1 cellular context compared by ENCODE assay signal in the genomic region with DNA sequence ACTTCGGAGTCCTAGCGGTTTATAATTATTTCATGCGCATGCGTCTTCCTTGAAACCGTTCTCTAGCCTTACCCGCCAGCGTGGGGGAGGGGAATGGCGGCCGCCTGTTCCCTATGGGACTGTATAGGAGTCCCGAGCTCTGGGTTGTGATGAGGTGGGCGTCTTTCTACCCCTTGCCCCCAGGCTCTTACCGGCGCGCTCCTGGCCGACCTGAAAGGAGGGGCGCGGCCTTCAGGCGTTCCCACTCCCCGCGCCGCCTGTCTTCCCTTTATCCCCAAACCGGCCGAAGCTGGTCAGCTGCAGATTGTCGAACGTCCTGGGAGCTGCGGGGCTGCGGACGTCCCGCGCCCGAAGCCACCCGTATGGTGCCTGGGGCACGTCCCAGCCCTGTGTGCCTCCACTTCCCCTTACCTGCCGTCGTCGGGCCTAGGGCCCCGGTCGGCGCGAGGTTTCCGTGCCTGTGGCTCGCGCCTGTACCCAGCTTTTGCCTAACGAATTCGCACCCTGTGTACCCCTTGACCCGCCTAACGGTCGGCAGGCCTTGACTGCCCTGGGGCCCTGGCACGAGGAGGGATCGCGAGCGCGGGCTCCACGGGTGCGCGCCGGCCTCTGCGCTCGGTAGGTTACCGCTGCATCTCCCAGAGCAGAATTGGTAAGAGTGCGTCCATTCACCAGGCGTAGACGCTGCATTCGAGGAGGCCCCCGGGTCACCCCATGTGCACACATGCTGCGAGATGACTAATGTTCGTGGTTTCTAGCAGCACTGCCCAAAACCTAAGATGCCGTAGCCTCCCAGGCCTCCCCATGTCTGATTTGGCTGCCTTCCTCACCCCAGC.
TF ChIP-seq lines count a peak whose summit lies in the region.

No MANE protein-coding gene starts in this region.

TF ChIP-seq in K562, 482 proteins besides CTCF, POLR2A, EP300 and RAD21 (continued from another document and continues in another):
- TF ChIP-seq ZNF717 (CRISPR knock-in tag; IDR thresholded peaks at IDR 0.05) (peak; percentile 69; the same call in 1 of the 2 replicates), ZKSCAN3 (CRISPR knock-in tag; IDR thresholded peaks at IDR 0.05) (no peak), HMBOX1 (IDR thresholded peaks at IDR 0.05) (no peak), FOXA3 (CRISPR knock-in tag; conservative IDR thresholded peaks at IDR 0.05 in 1 of 2, IDR thresholded peaks at IDR 0.05 in 1 of 2) (peak in 1 of 2 experiments; percentile 70; a peak in 1 of 4 replicates), PTTG1 (tag; IDR thresholded peaks at IDR 0.05; ENCODE audit: low read depth) (no peak), BACH1 (tag; IDR thresholded peaks at IDR 0.05) (0 out of 2 replicates have a peak, but pooled peaks have one; percentile 35), ZNF668 (CRISPR knock-in tag; IDR thresholded peaks at IDR 0.05) (no peak; the same call in 1 of the 2 replicates), ZNF134 (CRISPR knock-in tag; conservative IDR thresholded peaks at IDR 0.05) (no peak), SOX6 (IDR thresholded peaks at IDR 0.05) (no peak), BHLHE40 (IDR thresholded peaks at IDR 0.05; ENCODE audit: low read length) (peak; percentile 48), HDGF (IDR thresholded peaks at IDR 0.05) (no peak), HNRNPK (IDR thresholded peaks at IDR 0.05; ENCODE audit: low read depth, low read length, poor library complexity, severe bottlenecking) (no peak), TBL1XR1 (IDR thresholded peaks at IDR 0.05; ENCODE audit: low read length in 2 of 2) (no peak; a peak in 1 of 4 replicates), EP400 (IDR thresholded peaks at IDR 0.05) (peak; percentile 96), FOXP1 (CRISPR knock-in tag; IDR thresholded peaks at IDR 0.05) (peak; percentile 93), DNMT1 (IDR thresholded peaks at IDR 0.05) (no peak), KDM4B (IDR thresholded peaks at IDR 0.05; ENCODE audit: borderline replicate concordance in 2 of 2, low read depth in 1 of 2) (peak in 1 of 2 experiments; percentile 37; a peak in 1 of 4 replicates), ZNF175 (CRISPR knock-in tag; IDR thresholded peaks at IDR 0.05; ENCODE audit: low read depth) (peak; percentile 79; the same call in 1 of the 2 replicates), ATF7 (IDR thresholded peaks at IDR 0.05) (0 out of 2 replicates have a peak, but pooled peaks have one; percentile 10), BCOR (IDR thresholded peaks at IDR 0.05) (peak; percentile 48; the same call in 1 of the 2 replicates), EGR1 (conservative IDR thresholded peaks at IDR 0.05) (peak; percentile 25; the same call in 1 of the 2 replicates), ZNF644 (tag; IDR thresholded peaks at IDR 0.05; ENCODE audit: low read depth) (no peak), ZFP36 (IDR thresholded peaks at IDR 0.05; ENCODE audit: low read depth, low read length, partially characterized antibody) (no peak), ZNF354B (CRISPR knock-in tag; IDR thresholded peaks at IDR 0.05) (no peak), ZNF431 (CRISPR knock-in tag; IDR thresholded peaks at IDR 0.05) (0 out of 2 replicates have a peak, but pooled peaks have one; percentile 57), ZNF778 (CRISPR knock-in tag; IDR thresholded peaks at IDR 0.05) (no peak), PCBP1 (IDR thresholded peaks at IDR 0.05; ENCODE audit: low read depth, low read length, poor library complexity, severe bottlenecking) (no peak), NCOR1 (IDR thresholded peaks at IDR 0.05) (no peak), ZBTB1 (CRISPR knock-in tag; IDR thresholded peaks at IDR 0.05; ENCODE audit: borderline replicate concordance, low read depth) (peak; percentile 79), ATF1 (CRISPR knock-in tag; IDR thresholded peaks at IDR 0.05) (no peak), ATF1 (tag; IDR thresholded peaks at IDR 0.05) (no peak), ZNF165 (CRISPR knock-in tag; IDR thresholded peaks at IDR 0.05; ENCODE audit: borderline replicate concordance) (peak; percentile 68; the same call in 1 of the 2 replicates), STAG1 (CRISPR knock-in tag; IDR thresholded peaks at IDR 0.05; ENCODE audit: borderline replicate concordance) (no peak; the same call in 1 of the 2 replicates), TOE1 (IDR thresholded peaks at IDR 0.05; ENCODE audit: borderline replicate concordance) (peak; percentile 66; the same call in 1 of the 2 replicates), TOE1 (CRISPR knock-in tag; IDR thresholded peaks at IDR 0.05; ENCODE audit: borderline replicate concordance, low read depth) (no peak), NR2F6 (CRISPR knock-in tag; IDR thresholded peaks at IDR 0.05) (no peak), ESRRB (CRISPR knock-in tag; IDR thresholded peaks at IDR 0.05; ENCODE audit: borderline replicate concordance) (no peak), ZNF282 (CRISPR knock-in tag; IDR thresholded peaks at IDR 0.05) (peak; percentile 60; the same call in 1 of the 2 replicates), ZNF57 (CRISPR knock-in tag; IDR thresholded peaks at IDR 0.05) (no peak), PHB2 (IDR thresholded peaks at IDR 0.05; ENCODE audit: low read depth) (no peak), HIVEP1 (CRISPR knock-in tag; IDR thresholded peaks at IDR 0.05) (0 out of 2 replicates have a peak, but pooled peaks have one; percentile 36), SMAD1 (IDR thresholded peaks at IDR 0.05; ENCODE audit: low read depth, low read length, partially characterized antibody) (no peak), SRF (CRISPR knock-in tag; IDR thresholded peaks at IDR 0.05) (no peak; a peak in 1 of 4 replicates), CREB1 (IDR thresholded peaks at IDR 0.05) (no peak), CREB1 (CRISPR knock-in tag; IDR thresholded peaks at IDR 0.05) (peak; percentile 37; the same call in 1 of the 2 replicates), BRF2 (IDR thresholded peaks at IDR 0.05; ENCODE audit: borderline replicate concordance, insufficient read depth, insufficient read length) (no peak), ZFP91 (CRISPR knock-in tag; IDR thresholded peaks at IDR 0.05) (no peak), HMG20A (CRISPR knock-in tag; conservative IDR thresholded peaks at IDR 0.05) (no peak), ETV5 (CRISPR knock-in tag; IDR thresholded peaks at IDR 0.05; ENCODE audit: low read depth) (peak; percentile 31; the same call in 1 of the 2 replicates), MTF1 (CRISPR knock-in tag; IDR thresholded peaks at IDR 0.05; ENCODE audit: borderline replicate concordance) (no peak), CC2D1A (IDR thresholded peaks at IDR 0.05) (no peak), U2AF1 (optimal IDR thresholded peaks at IDR 0.05; ENCODE audit: low read depth, low read length) (no peak), MTA3 (IDR thresholded peaks at IDR 0.05; ENCODE audit: borderline replicate concordance) (no peak; the same call in 1 of the 2 replicates), U2AF2 (optimal IDR thresholded peaks at IDR 0.05; ENCODE audit: low read depth, low read length) (no peak), DIDO1 (tag; IDR thresholded peaks at IDR 0.05; ENCODE audit: low read depth) (no peak), TRIM24 (IDR thresholded peaks at IDR 0.05) (peak in 1 of 2 experiments; percentile 44; a peak in 1 of 4 replicates), ELF1 (tag; IDR thresholded peaks at IDR 0.05) (no peak), CBX1 (IDR thresholded peaks at IDR 0.05; ENCODE audit: low read depth) (peak; percentile 80; the same call in 1 of the 2 replicates), KDM1A (IDR thresholded peaks at IDR 0.05) (no peak), ZNF12 (CRISPR knock-in tag; IDR thresholded peaks at IDR 0.05) (no peak), ZNF232 (CRISPR knock-in tag; IDR thresholded peaks at IDR 0.05) (peak; percentile 77; the same call in 1 of the 2 replicates)
- TF ChIP-seq, protein P1, sequence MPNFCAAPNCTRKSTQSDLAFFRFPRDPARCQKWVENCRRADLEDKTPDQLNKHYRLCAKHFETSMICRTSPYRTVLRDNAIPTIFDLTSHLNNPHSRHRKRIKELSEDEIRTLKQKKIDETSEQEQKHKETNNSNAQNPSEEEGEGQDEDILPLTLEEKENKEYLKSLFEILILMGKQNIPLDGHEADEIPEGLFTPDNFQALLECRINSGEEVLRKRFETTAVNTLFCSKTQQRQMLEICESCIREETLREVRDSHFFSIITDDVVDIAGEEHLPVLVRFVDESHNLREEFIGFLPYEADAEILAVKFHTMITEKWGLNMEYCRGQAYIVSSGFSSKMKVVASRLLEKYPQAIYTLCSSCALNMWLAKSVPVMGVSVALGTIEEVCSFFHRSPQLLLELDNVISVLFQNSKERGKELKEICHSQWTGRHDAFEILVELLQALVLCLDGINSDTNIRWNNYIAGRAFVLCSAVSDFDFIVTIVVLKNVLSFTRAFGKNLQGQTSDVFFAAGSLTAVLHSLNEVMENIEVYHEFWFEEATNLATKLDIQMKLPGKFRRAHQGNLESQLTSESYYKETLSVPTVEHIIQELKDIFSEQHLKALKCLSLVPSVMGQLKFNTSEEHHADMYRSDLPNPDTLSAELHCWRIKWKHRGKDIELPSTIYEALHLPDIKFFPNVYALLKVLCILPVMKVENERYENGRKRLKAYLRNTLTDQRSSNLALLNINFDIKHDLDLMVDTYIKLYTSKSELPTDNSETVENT (CRISPR knock-in tag; IDR thresholded peaks at IDR 0.05): no peak
- TF ChIP-seq, protein P2, sequence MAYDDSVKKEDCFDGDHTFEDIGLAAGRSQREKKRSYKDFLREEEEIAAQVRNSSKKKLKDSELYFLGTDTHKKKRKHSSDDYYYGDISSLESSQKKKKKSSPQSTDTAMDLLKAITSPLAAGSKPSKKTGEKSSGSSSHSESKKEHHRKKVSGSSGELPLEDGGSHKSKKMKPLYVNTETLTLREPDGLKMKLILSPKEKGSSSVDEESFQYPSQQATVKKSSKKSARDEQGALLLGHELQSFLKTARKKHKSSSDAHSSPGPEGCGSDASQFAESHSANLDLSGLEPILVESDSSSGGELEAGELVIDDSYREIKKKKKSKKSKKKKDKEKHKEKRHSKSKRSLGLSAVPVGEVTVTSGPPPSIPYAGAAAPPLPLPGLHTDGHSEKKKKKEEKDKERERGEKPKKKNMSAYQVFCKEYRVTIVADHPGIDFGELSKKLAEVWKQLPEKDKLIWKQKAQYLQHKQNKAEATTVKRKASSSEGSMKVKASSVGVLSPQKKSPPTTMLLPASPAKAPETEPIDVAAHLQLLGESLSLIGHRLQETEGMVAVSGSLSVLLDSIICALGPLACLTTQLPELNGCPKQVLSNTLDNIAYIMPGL (CRISPR knock-in tag; IDR thresholded peaks at IDR 0.05): no peak; the same call in none of the 2 replicates
- TF ChIP-seq, protein P3, sequence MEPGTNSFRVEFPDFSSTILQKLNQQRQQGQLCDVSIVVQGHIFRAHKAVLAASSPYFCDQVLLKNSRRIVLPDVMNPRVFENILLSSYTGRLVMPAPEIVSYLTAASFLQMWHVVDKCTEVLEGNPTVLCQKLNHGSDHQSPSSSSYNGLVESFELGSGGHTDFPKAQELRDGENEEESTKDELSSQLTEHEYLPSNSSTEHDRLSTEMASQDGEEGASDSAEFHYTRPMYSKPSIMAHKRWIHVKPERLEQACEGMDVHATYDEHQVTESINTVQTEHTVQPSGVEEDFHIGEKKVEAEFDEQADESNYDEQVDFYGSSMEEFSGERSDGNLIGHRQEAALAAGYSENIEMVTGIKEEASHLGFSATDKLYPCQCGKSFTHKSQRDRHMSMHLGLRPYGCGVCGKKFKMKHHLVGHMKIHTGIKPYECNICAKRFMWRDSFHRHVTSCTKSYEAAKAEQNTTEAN (CRISPR knock-in tag; IDR thresholded peaks at IDR 0.05): peak; percentile 10; the same call in 1 of the 2 replicates
- TF ChIP-seq, protein P4, sequence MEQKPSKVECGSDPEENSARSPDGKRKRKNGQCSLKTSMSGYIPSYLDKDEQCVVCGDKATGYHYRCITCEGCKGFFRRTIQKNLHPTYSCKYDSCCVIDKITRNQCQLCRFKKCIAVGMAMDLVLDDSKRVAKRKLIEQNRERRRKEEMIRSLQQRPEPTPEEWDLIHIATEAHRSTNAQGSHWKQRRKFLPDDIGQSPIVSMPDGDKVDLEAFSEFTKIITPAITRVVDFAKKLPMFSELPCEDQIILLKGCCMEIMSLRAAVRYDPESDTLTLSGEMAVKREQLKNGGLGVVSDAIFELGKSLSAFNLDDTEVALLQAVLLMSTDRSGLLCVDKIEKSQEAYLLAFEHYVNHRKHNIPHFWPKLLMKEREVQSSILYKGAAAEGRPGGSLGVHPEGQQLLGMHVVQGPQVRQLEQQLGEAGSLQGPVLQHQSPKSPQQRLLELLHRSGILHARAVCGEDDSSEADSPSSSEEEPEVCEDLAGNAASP (IDR thresholded peaks at IDR 0.05): no peak
